In the genomic region with DNA sequence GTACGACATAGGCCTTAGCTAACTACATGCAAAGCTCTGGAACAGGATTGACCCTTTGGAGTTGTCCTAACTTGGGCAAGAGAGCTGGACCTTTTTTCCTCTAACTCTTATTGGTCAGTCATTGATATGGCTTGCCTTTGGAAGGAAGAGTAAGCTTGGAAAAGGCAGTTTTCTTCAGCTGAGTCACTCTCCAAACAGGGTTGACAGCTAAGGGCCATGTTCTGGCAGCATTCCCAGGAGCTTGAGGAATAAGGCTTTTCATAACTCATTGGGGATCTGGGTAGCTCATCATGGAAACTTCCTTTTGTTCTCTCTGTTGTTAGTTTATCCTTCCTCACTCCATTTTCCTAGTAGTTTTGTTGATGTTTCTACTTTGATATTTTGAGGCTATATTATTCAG, we compare ENCODE assay signal across 8 cellular contexts. TPM values are rescaled to one million over a fixed set of nuclear protein-coding genes. Genes with fewer than 3 reads are reported as not detected.
DNase-seq lines count a peak whose midpoint lies in the region; ATAC-seq and TF ChIP-seq lines count a peak whose summit lies in the region.

No MANE protein-coding gene starts in this region.

- H3K4me1 ChIP-seq in ACC112 (ENCODE audit: control insufficient read depth, insufficient read depth, low read length, unreplicated experiment) (peaks cover 11% of the 10 kb centered on the region), body of pancreas (peaks cover 6% of the 10 kb centered on the region), right lobe of liver (peaks cover 0 to 8% (median 0%) of the 10 kb centered on the region in 4 donors), spleen (no peaks in the 10 kb centered on the region)

- no peaks in the 10 kb centered on the region for H3K27me3 ChIP-seq in ACC112 (ENCODE audit: insufficient read depth, low read length)
- no peaks in the 10 kb centered on the region for H3K27me3 ChIP-seq in body of pancreas
- H3K27me3 ChIP-seq in right lobe of liver, result no peaks in the 10 kb centered on the region
- no peaks in the 10 kb centered on the region for H3K27me3 ChIP-seq in spleen (replicated peaks in 1 of 7)

- no peaks in the 10 kb centered on the region for H3K9me3 ChIP-seq in body of pancreas
- no peaks in the 10 kb centered on the region for H3K9me3 ChIP-seq in right lobe of liver
- H3K9me3 ChIP-seq in spleen, result peaks cover 0 to 24% (median 10%) of the 10 kb centered on the region in 8 donors

- DNase-seq in LHCN-M2 (ENCODE audit: low read depth) (peak; percentile 99), body of pancreas (peak; percentile 90 to 96 (median 95)), right lobe of liver (peak; percentile 59 to 74 (median 60)), spleen (no peak)
- DNase-seq in activated T-cell treated with anti-CD3 and anti-CD28 coated beads, Interleukin-2, amount 50 U/mL, for 48 hours, result no peak
- no peak for DNase-seq in activated CD4-positive, alpha-beta T cell treated with anti-CD3 and anti-CD28 coated beads for 36 hours

- H3K36me3 Mint-ChIP-seq in activated CD4-positive, alpha-beta T cell treated with anti-CD3 and anti-CD28 coated beads for 36 hours (ENCODE audit: low read depth), result no peaks in the 10 kb centered on the region

- 67 to 71% methylated on average over 1 of the region's 1 CpG for whole genome bisulfite sequencing in body of pancreas, 2 donors
- WGBS in right lobe of liver (ENCODE audit: insufficient coverage, low coverage, low lambda C conversion rate, missing lambda C conversion rate), result 60% methylated on average over 1 of the region's 1 CpG
- WGBS in spleen, 5 donors, result 70 to 81% (median 79%) methylated on average over 1 of the region's 1 CpG

- H3K4me3 ChIP-seq in ACC112 (ENCODE audit: low read depth, low read length) (no peak overlapping the region), body of pancreas (no peak overlapping the region), right lobe of liver (no peak overlapping the region), spleen (no peak overlapping the region)

- H3K27ac ChIP-seq in ACC112 (ENCODE audit: low read depth, low read length) (peak overlapping the region; percentile 84), body of pancreas (peak overlapping the region in 3 of 4 donors; percentile 37 to 63 (median 48)), right lobe of liver (peak overlapping the region in 1 of 3 donors; percentile 33), spleen (peak overlapping the region in 2 of 8 donors; percentile 16 to 44)

- H3K36me3 ChIP-seq in ACC112 (ENCODE audit: insufficient read depth, low read length) (no peaks in the 10 kb centered on the region), body of pancreas (replicated peaks in 1 of 2; ENCODE audit: insufficient read depth in 1 of 2, low read depth in 2 of 2) (no peaks in the 10 kb centered on the region), right lobe of liver (no peaks in the 10 kb centered on the region), spleen (no peaks in the 10 kb centered on the region)

- H3K9me3 Mint-ChIP-seq in activated CD4-positive, alpha-beta T cell treated with anti-CD3 and anti-CD28 coated beads for 36 hours (ENCODE audit: low read depth), result peaks cover 8% of the 10 kb centered on the region

- no peak overlapping the region for H3K27ac Mint-ChIP-seq in activated CD4-positive, alpha-beta T cell treated with anti-CD3 and anti-CD28 coated beads for 36 hours

- no peak for TF ChIP-seq POLR2A in body of pancreas (IDR thresholded peaks at IDR 0.05)
- no peak for TF ChIP-seq POLR2A in right lobe of liver (IDR thresholded peaks at IDR 0.05)
- no peak for TF ChIP-seq POLR2A in spleen (IDR thresholded peaks at IDR 0.05)

- peaks cover 4% of the 10 kb centered on the region for H3K4me1 Mint-ChIP-seq in activated CD4-positive, alpha-beta T cell treated with anti-CD3 and anti-CD28 coated beads for 36 hours

- ATAC-seq in body of pancreas (peak; percentile 98), right lobe of liver (peak; percentile 67 to 91 (median 80)), GM18498 (IDR thresholded peaks at IDR 0.05; ENCODE audit: unreplicated experiment) (no peak)
- no peak for ATAC-seq in activated CD4-positive, alpha-beta T cell treated with anti-CD3 and anti-CD28 coated beads for 36 hours

- POLR2A ChIA-PET in activated CD4-positive, alpha-beta T cell treated with anti-CD3 and anti-CD28 coated beads for 36 hours (lab: Charles Lee), result no interaction called here

- H3K79me2 ChIP-seq in ACC112 (ENCODE audit: control insufficient read depth, insufficient read depth, low read length, unreplicated experiment), result no peaks in the 10 kb centered on the region

- TF ChIP-seq CTCF in body of pancreas (IDR thresholded peaks at IDR 0.05) (no peak), right lobe of liver (IDR thresholded peaks at IDR 0.05) (no peak), spleen (IDR thresholded peaks at IDR 0.05 in 8 of 11, conservative IDR thresholded peaks at IDR 0.05 in 3 of 11) (no peak)

- peaks cover 4% of the 10 kb centered on the region for H3K27me3 Mint-ChIP-seq in activated CD4-positive, alpha-beta T cell treated with anti-CD3 and anti-CD28 coated beads for 36 hours

- no peak overlapping the region for H3K4me3 Mint-ChIP-seq in activated CD4-positive, alpha-beta T cell treated with anti-CD3 and anti-CD28 coated beads for 36 hours

- intact Hi-C loops in body of pancreas (cut with DNase I), result no loop called here
- intact Hi-C loops in right lobe of liver (cut with DNase I), result no loop called here
- intact Hi-C loops in activated CD4-positive, alpha-beta T cell treated with anti-CD3 and anti-CD28 coated beads for 36 hours (cut with DNase I, micrococcal nuclease), result no loop called here
- intact Hi-C loops in spleen (cut with DNase I; ENCODE audit: low total_unique reads), result no loop called here

- CTCF ChIA-PET in activated CD4-positive, alpha-beta T cell treated with anti-CD3 and anti-CD28 coated beads for 36 hours (lab: Charles Lee), result interaction anchor here (1.0 to 1.3 kb wide), 5 partner anchors 8 to 273 kb away, joined by 3 to 4 read pairs (median 3); no protein-coding TSS in a partner anchor

- no peak overlapping the region for H2AFZ ChIP-seq in ACC112 (ENCODE audit: low read length, unreplicated experiment)

RNA-seq across cellular contexts. Expression of gene ERRFI1, which starts 14.5 kb away (rescaled TPM):
- total RNA-seq in LHCN-M2 (2014; rRNA removed), result 313 and 316 TPM in 2 replicates
- 106 TPM for polyA plus RNA-seq in LHCN-M2 (2012)
- total RNA-seq in body of pancreas, result 100 to 1,000 TPM; 127 to 273 TPM
- total RNA-seq in right lobe of liver, result 100 to 1,000 TPM; 109 to 539 (median 214) TPM
- total RNA-seq in activated CD4-positive, alpha-beta T cell treated with anti-CD3 and anti-CD28 coated beads for 36 hours, result 1 to 10 TPM; 1.3 to 1.5 TPM
- 10 to 100 TPM in 2 of 7 donors, 1 to 10 TPM in 5; 7.6 to 12.5 (median 8.5) TPM for total RNA-seq in spleen
- polyA plus RNA-seq in spleen, result 1 to 10 TPM; 2.0 to 5.7 (median 5.0) TPM

Comparison
In these comparisons a context has a peak if more than half of its experiments do, and no peak if none do; other contexts are left out.
1. DNase-seq: peak in LHCN-M2 (single experiment), body of pancreas (4 of 4) and right lobe of liver (3 of 3); none in activated T-cell treated with anti-CD3 and anti-CD28 coated beads, Interleukin-2, amount 50 U/mL, for 48 hours (0 of 2), activated CD4-positive, alpha-beta T cell treated with anti-CD3 and anti-CD28 coated beads for 36 hours (single experiment) and spleen (single experiment).
2. ATAC-seq: peak in body of pancreas (single experiment) and right lobe of liver (4 of 4); none in GM18498 (single experiment) and activated CD4-positive, alpha-beta T cell treated with anti-CD3 and anti-CD28 coated beads for 36 hours (single experiment).
3. RNA of gene ERRFI1, which starts 14.5 kb away (total RNA-seq): 313 to 316 TPM in LHCN-M2, 127 to 273 TPM in body of pancreas and 109 to 539 TPM in right lobe of liver; 7.6 to 12.5 TPM in spleen and 1.3 to 1.5 TPM in activated CD4-positive, alpha-beta T cell treated with anti-CD3 and anti-CD28 coated beads for 36 hours; every median in the first group is over 4 times any median in the second.